In the genomic region with DNA sequence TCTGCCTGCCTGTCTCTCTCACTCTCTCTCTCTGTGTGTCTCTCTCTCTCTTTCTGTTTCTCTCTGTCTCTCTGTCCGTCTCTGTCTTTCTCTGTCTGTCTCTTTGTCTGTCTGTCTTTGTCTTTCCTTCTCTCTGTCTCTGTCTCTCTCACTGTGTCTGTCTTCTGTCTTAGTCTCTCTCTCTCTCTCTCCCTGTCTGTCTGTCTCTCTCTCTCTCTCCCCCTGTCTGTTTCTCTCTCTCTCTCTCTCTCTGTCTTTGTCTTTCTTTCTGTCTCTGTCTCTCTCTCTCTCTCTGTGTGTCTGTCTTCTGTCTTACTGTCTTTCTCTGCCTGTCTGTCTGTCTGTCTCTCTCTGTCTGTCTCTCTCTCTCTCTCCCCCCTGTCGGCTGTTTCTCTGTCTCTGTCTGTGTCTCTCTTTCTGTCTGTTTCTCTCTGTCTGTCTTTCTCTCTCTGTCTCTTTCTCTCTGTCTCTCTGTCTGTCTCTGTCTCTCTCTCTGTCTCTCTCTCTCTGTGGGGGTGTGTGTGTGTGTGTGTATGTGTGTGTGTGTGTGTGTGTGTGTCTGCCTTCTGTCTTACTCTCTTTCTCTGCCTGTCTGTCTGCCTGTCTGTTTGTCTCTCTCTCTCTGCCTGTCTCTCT, we compare ENCODE assay signal across 8 cellular contexts.
DNase-seq lines count a peak whose midpoint lies in the region; ATAC-seq and TF ChIP-seq lines count a peak whose summit lies in the region.
"Not testable (repeated sequence)": the region's sequence is repeated elsewhere in the genome, so short reads cannot be mapped to it uniquely, and the experiment has no call there.

No MANE protein-coding gene starts in this region.

- not testable (repeated sequence) for H3K9me3 ChIP-seq in CD8-positive, alpha-beta T cell (ENCODE audit: low read length); right atrium auricular region; prostate gland

- H3K27ac Mint-ChIP-seq in CD8-positive, alpha-beta T cell; HFFc6; activated naive CD8-positive, alpha-beta T cell treated with anti-CD3 and anti-CD28 coated beads, Interleukin-2, amount 10 ng/mL, durations not matched to agents 7 days and 5 days: not testable (repeated sequence)

- not testable (repeated sequence) for H3K4me3 ChIP-seq in CD8-positive, alpha-beta T cell (ENCODE audit: low read depth, low read length); right atrium auricular region; prostate gland

- H3K4me3 Mint-ChIP-seq in CD8-positive, alpha-beta T cell; HFFc6; activated naive CD8-positive, alpha-beta T cell treated with anti-CD3 and anti-CD28 coated beads, Interleukin-2, amount 10 ng/mL, durations not matched to agents 7 days and 5 days: not testable (repeated sequence)

- H3K27me3 ChIP-seq in CD8-positive, alpha-beta T cell (ENCODE audit: insufficient read depth, low read length); right atrium auricular region; prostate gland (replicated peaks; ENCODE audit: insufficient read depth): not testable (repeated sequence)

- H3K36me3 ChIP-seq in CD8-positive, alpha-beta T cell (ENCODE audit: insufficient read depth, low read length); right atrium auricular region; prostate gland: not testable (repeated sequence)

- not testable (repeated sequence) for H3K27me3 Mint-ChIP-seq in CD8-positive, alpha-beta T cell (ENCODE audit: low read depth); HFFc6 (ENCODE audit: insufficient read depth); activated naive CD8-positive, alpha-beta T cell treated with anti-CD3 and anti-CD28 coated beads, Interleukin-2, amount 10 ng/mL, durations not matched to agents 7 days and 5 days

- ATAC-seq in CD8-positive, alpha-beta T cell, result peak; percentile 69
- peak; percentile 81 for ATAC-seq in GM19397 (IDR thresholded peaks at IDR 0.05; ENCODE audit: unreplicated experiment)
- peak; percentile 91 for ATAC-seq in HG03108 (IDR thresholded peaks at IDR 0.05; ENCODE audit: unreplicated experiment)
- peak; percentile 94 for ATAC-seq in SK-N-SH treated with all-trans-retinoic acid at 6 μM for 48 hours
- ATAC-seq in activated naive CD8-positive, alpha-beta T cell treated with anti-CD3 and anti-CD28 coated beads, Interleukin-2, amount 10 ng/mL, durations not matched to agents 7 days and 5 days (ENCODE audit: low read depth), result peak; percentile 85

- CTCF ChIA-PET in CD8-positive, alpha-beta T cell (lab: Charles Lee), result not testable (repeated sequence)

- POLR2A ChIA-PET in CD8-positive, alpha-beta T cell (lab: Charles Lee); activated naive CD8-positive, alpha-beta T cell treated with anti-CD3 and anti-CD28 coated beads, Interleukin-2, amount 10 ng/mL, durations not matched to agents 7 days and 5 days (lab: Charles Lee): not testable (repeated sequence)

- DNase-seq in CD8-positive, alpha-beta T cell, result peak in 1 of 7 experiments; percentile 1
- peak; percentile 10 for DNase-seq in HFFc6
- peak; percentile 65 for DNase-seq in activated naive CD8-positive, alpha-beta T cell treated with anti-CD3 and anti-CD28 coated beads, Interleukin-2, amount 10 ng/mL, durations not matched to agents 7 days and 5 days
- DNase-seq in right atrium auricular region (ENCODE audit: low spot score), result peak; percentile 2
- DNase-seq in prostate gland (ENCODE audit: low spot score), result peak; percentile 30

- not testable (repeated sequence) for H3K36me3 Mint-ChIP-seq in CD8-positive, alpha-beta T cell; HFFc6 (ENCODE audit: low read depth); activated naive CD8-positive, alpha-beta T cell treated with anti-CD3 and anti-CD28 coated beads, Interleukin-2, amount 10 ng/mL, durations not matched to agents 7 days and 5 days

- TF ChIP-seq CTCF in CD8-positive, alpha-beta T cell (IDR thresholded peaks at IDR 0.05), result peak; percentile 60
- TF ChIP-seq CTCF in HFFc6 (IDR thresholded peaks at IDR 0.05); right atrium auricular region (IDR thresholded peaks at IDR 0.05): not testable (repeated sequence)
- TF ChIP-seq CTCF in prostate gland (IDR thresholded peaks at IDR 0.05), result peak in 1 of 4 experiments; percentile 46

- intact Hi-C loops in CD8-positive, alpha-beta T cell (cut with DNase I, micrococcal nuclease); prostate gland (cut with DNase I): not testable (repeated sequence)

- H3K9me3 Mint-ChIP-seq in CD8-positive, alpha-beta T cell; HFFc6; activated naive CD8-positive, alpha-beta T cell treated with anti-CD3 and anti-CD28 coated beads, Interleukin-2, amount 10 ng/mL, durations not matched to agents 7 days and 5 days: not testable (repeated sequence)

- 82% methylated on average over 2 of the region's 2 CpGs for WGBS in prostate gland

- H3K4me1 Mint-ChIP-seq in CD8-positive, alpha-beta T cell (ENCODE audit: low read depth); HFFc6 (ENCODE audit: low read depth); activated naive CD8-positive, alpha-beta T cell treated with anti-CD3 and anti-CD28 coated beads, Interleukin-2, amount 10 ng/mL, durations not matched to agents 7 days and 5 days: not testable (repeated sequence)

- H3K4me1 ChIP-seq in CD8-positive, alpha-beta T cell (ENCODE audit: insufficient read depth, low read length); right atrium auricular region; prostate gland (replicated peaks): not testable (repeated sequence)

- H3K27ac ChIP-seq in CD8-positive, alpha-beta T cell (ENCODE audit: low read depth, low read length); right atrium auricular region; prostate gland: not testable (repeated sequence)

- peak; percentile 88 for TF ChIP-seq POLR2A in prostate gland (IDR thresholded peaks at IDR 0.05)

TF ChIP-seq in SK-N-SH treated with all-trans-retinoic acid at 6 μM for 48 hours, 23 proteins besides CTCF, POLR2A, EP300 and RAD21:
- 0 out of 2 replicates have a peak, but pooled peaks have one; percentile 45 for TF ChIP-seq GLIS3 (CRISPR knock-in tag; IDR thresholded peaks at IDR 0.05)
- TF ChIP-seq BACH2 (CRISPR knock-in tag; IDR thresholded peaks at IDR 0.05; ENCODE audit: borderline replicate concordance), result 0 out of 2 replicates have a peak, but pooled peaks have one; percentile 43
- peak; percentile 52; the same call in 1 of the 2 replicates for TF ChIP-seq CREB5 (CRISPR knock-in tag; IDR thresholded peaks at IDR 0.05; ENCODE audit: low read depth)
- TF ChIP-seq PPARA (CRISPR knock-in tag; IDR thresholded peaks at IDR 0.05; ENCODE audit: borderline replicate concordance), result peak; percentile 68; the same call in 1 of the 2 replicates
- peak; percentile 62; the same call in 1 of the 2 replicates for TF ChIP-seq ESRRG (CRISPR knock-in tag; IDR thresholded peaks at IDR 0.05)
- peak; percentile 89; the same call in 1 of the 2 replicates for TF ChIP-seq CSRNP3 (CRISPR knock-in tag; IDR thresholded peaks at IDR 0.05)
- TF ChIP-seq ZC3H10 (CRISPR knock-in tag; IDR thresholded peaks at IDR 0.05), result peak; percentile 45
- TF ChIP-seq ARNTL (CRISPR knock-in tag; IDR thresholded peaks at IDR 0.05; ENCODE audit: borderline replicate concordance, low read depth), result peak; percentile 61; the same call in 1 of the 2 replicates
TF ChIP-seq in SK-N-SH treated with all-trans-retinoic acid at 6 μM for 48 hours: peak in this region for 8; not testable (repeated sequence) for 15.
